ENCODE assay signal across 8 cellular contexts in genomic region chr12:53295891-53296219, GRCh38. TPM values are rescaled to one million over a fixed set of nuclear protein-coding genes. Genes with fewer than 3 reads are reported as not detected.
DNase-seq lines count a peak whose midpoint lies in the region; ATAC-seq and TF ChIP-seq lines count a peak whose summit lies in the region.

No MANE protein-coding gene starts in this region.

- peaks cover 17% of the 10 kb centered on the region for H3K27me3 Mint-ChIP-seq in HFFc6 (ENCODE audit: insufficient read depth)
- no peaks in the 10 kb centered on the region for H3K27me3 Mint-ChIP-seq in activated T-helper 2 cell treated with anti-CD3 and anti-CD28 coated beads, Interferon-gamma antibody, Interleukin-2, Interleukin-4, amounts not matched to agents 10 μg/mL and 5 μg/mL and 100 μg/mL, durations not matched to agents 14 hours and 24 hours and 36 hours (ENCODE audit: low read depth)

- peaks cover 58% of the 10 kb centered on the region for H3K36me3 Mint-ChIP-seq in HFFc6 (ENCODE audit: low read depth)
- H3K36me3 Mint-ChIP-seq in activated T-helper 2 cell treated with anti-CD3 and anti-CD28 coated beads, Interferon-gamma antibody, Interleukin-2, Interleukin-4, amounts not matched to agents 10 μg/mL and 5 μg/mL and 100 μg/mL, durations not matched to agents 14 hours and 24 hours and 36 hours (ENCODE audit: low read depth) = peaks cover 90% of the 10 kb centered on the region
- H3K36me3 Mint-ChIP-seq in stimulated activated effector memory CD8-positive, alpha-beta T cell treated with anti-CD3 and anti-CD28 coated beads, Interleukin-12 subunit alpha, Interleukin-12 subunit beta, amount 100 ng/mL, for 72 hours = peaks cover 94% of the 10 kb centered on the region

- peak overlapping the region; percentile 100 for H3K4me3 ChIP-seq in iPS-11a (ENCODE audit: low read depth, low read length)

- peak overlapping the region; percentile 98 for H3K27ac Mint-ChIP-seq in HFFc6
- peak overlapping the region; percentile 92 for H3K27ac Mint-ChIP-seq in activated T-helper 2 cell treated with anti-CD3 and anti-CD28 coated beads, Interferon-gamma antibody, Interleukin-2, Interleukin-4, amounts not matched to agents 10 μg/mL and 5 μg/mL and 100 μg/mL, durations not matched to agents 14 hours and 24 hours and 36 hours
- peak overlapping the region; percentile 97 for H3K27ac Mint-ChIP-seq in stimulated activated effector memory CD8-positive, alpha-beta T cell treated with anti-CD3 and anti-CD28 coated beads, Interleukin-12 subunit alpha, Interleukin-12 subunit beta, amount 100 ng/mL, for 72 hours

- no peaks in the 10 kb centered on the region for H3K9me3 Mint-ChIP-seq in HFFc6
- H3K9me3 Mint-ChIP-seq in activated T-helper 2 cell treated with anti-CD3 and anti-CD28 coated beads, Interferon-gamma antibody, Interleukin-2, Interleukin-4, amounts not matched to agents 10 μg/mL and 5 μg/mL and 100 μg/mL, durations not matched to agents 14 hours and 24 hours and 36 hours = no peaks in the 10 kb centered on the region
- H3K9me3 Mint-ChIP-seq in stimulated activated effector memory CD8-positive, alpha-beta T cell treated with anti-CD3 and anti-CD28 coated beads, Interleukin-12 subunit alpha, Interleukin-12 subunit beta, amount 100 ng/mL, for 72 hours = no peaks in the 10 kb centered on the region

- no peak for TF ChIP-seq CTCF in HFFc6 (IDR thresholded peaks at IDR 0.05)

- peaks cover 57% of the 10 kb centered on the region for H3K4me1 Mint-ChIP-seq in HFFc6 (ENCODE audit: low read depth)
- H3K4me1 Mint-ChIP-seq in activated T-helper 2 cell treated with anti-CD3 and anti-CD28 coated beads, Interferon-gamma antibody, Interleukin-2, Interleukin-4, amounts not matched to agents 10 μg/mL and 5 μg/mL and 100 μg/mL, durations not matched to agents 14 hours and 24 hours and 36 hours (ENCODE audit: low read depth) = peaks cover 41% of the 10 kb centered on the region
- peaks cover 53% of the 10 kb centered on the region for H3K4me1 Mint-ChIP-seq in stimulated activated effector memory CD8-positive, alpha-beta T cell treated with anti-CD3 and anti-CD28 coated beads, Interleukin-12 subunit alpha, Interleukin-12 subunit beta, amount 100 ng/mL, for 72 hours

- ATAC-seq in stimulated activated effector memory CD8-positive, alpha-beta T cell treated with anti-CD3 and anti-CD28 coated beads, Interleukin-12 subunit alpha, Interleukin-12 subunit beta, amount 100 ng/mL, for 72 hours = no peak
- no peak for ATAC-seq in HG02981 (IDR thresholded peaks at IDR 0.05; ENCODE audit: unreplicated experiment)

- DNase-seq in HFFc6 (no peak), NCI-H1436 treated with DMSO at 0.1 percent for 48 hours (lab: John Stamatoyannopoulos, UW) (no peak), cerebellar nuclear complex (lab: John Stamatoyannopoulos, UW) (no peak)
- no peak for DNase-seq in activated T-helper 2 cell treated with anti-CD3 and anti-CD28 coated beads, Interferon-gamma antibody, Interleukin-2, Interleukin-4, amounts not matched to agents 10 μg/mL and 5 μg/mL and 100 μg/mL, durations not matched to agents 14 hours and 24 hours and 36 hours (ENCODE audit: low spot score)
- no peak for DNase-seq in stimulated activated effector memory CD8-positive, alpha-beta T cell treated with anti-CD3 and anti-CD28 coated beads, Interleukin-12 subunit alpha, Interleukin-12 subunit beta, amount 100 ng/mL, for 72 hours (ENCODE audit: low spot score in 2 of 2)
- no peak for DNase-seq in activated CD8-positive, alpha-beta memory T cell treated with anti-CD3 and anti-CD28 coated beads, Interleukin-2, amount 50 U/mL, for 4 hours

- H3K4me3 Mint-ChIP-seq in HFFc6 = peak overlapping the region; percentile 91
- peak overlapping the region; percentile 98 for H3K4me3 Mint-ChIP-seq in activated T-helper 2 cell treated with anti-CD3 and anti-CD28 coated beads, Interferon-gamma antibody, Interleukin-2, Interleukin-4, amounts not matched to agents 10 μg/mL and 5 μg/mL and 100 μg/mL, durations not matched to agents 14 hours and 24 hours and 36 hours (ENCODE audit: low read depth)
- H3K4me3 Mint-ChIP-seq in stimulated activated effector memory CD8-positive, alpha-beta T cell treated with anti-CD3 and anti-CD28 coated beads, Interleukin-12 subunit alpha, Interleukin-12 subunit beta, amount 100 ng/mL, for 72 hours = peak overlapping the region; percentile 91

- intact Hi-C loops in activated T-helper 2 cell treated with anti-CD3 and anti-CD28 coated beads, Interferon-gamma antibody, Interleukin-2, Interleukin-4, amounts not matched to agents 10 μg/mL and 5 μg/mL and 100 μg/mL, durations not matched to agents 14 hours and 24 hours and 36 hours (cut with micrococcal nuclease) = loop anchor here (1.0 to 5.0 kb wide), 5 partner anchors 25 to 86 kb away; partner anchors contain the start of genes AAAS, ESPL1 and SP1

RNA-seq across cellular contexts. Expression of gene PFDN5, which starts 0.5 kb away (rescaled TPM):
- total RNA-seq in HFFc6 (2021; fragmentation: NEBNext Ultra II Directional; extraction: Animal tissue kit (Norgen Biotek cat#: 25700)) = 100 to 1,000 TPM; 502 to 568 (median 534) TPM
- 321 and 326 TPM in 2 replicates for total RNA-seq in activated T-helper 2 cell treated with anti-CD3 and anti-CD28 coated beads, Interferon-gamma antibody, Interleukin-2, Interleukin-4, amounts not matched to agents 10 μg/mL and 5 μg/mL and 100 μg/mL, durations not matched to agents 14 hours and 24 hours and 36 hours

RNA-seq across cellular contexts. Expression of gene MYG1, which starts 3.6 kb away (rescaled TPM):
- total RNA-seq in HFFc6 (2021; fragmentation: NEBNext Ultra II Directional; extraction: Animal tissue kit (Norgen Biotek cat#: 25700)) = 10 to 100 TPM; 59.8 to 76.0 (median 68.3) TPM
- total RNA-seq in activated T-helper 2 cell treated with anti-CD3 and anti-CD28 coated beads, Interferon-gamma antibody, Interleukin-2, Interleukin-4, amounts not matched to agents 10 μg/mL and 5 μg/mL and 100 μg/mL, durations not matched to agents 14 hours and 24 hours and 36 hours = 87.2 and 99.0 TPM in 2 replicates

RNA-seq across cellular contexts. Expression of gene AAAS, which starts 25.6 kb away (rescaled TPM):
- total RNA-seq in HFFc6 (2021; fragmentation: NEBNext Ultra II Directional; extraction: Animal tissue kit (Norgen Biotek cat#: 25700)) = 10 to 100 TPM; 44.0 to 63.5 (median 54.0) TPM
- 83.7 and 85.4 TPM in 2 replicates for total RNA-seq in activated T-helper 2 cell treated with anti-CD3 and anti-CD28 coated beads, Interferon-gamma antibody, Interleukin-2, Interleukin-4, amounts not matched to agents 10 μg/mL and 5 μg/mL and 100 μg/mL, durations not matched to agents 14 hours and 24 hours and 36 hours

RNA-seq across cellular contexts. Expression of gene ESPL1, which starts 27.8 kb away (rescaled TPM):
- 10 to 100 TPM in 5 of 6 experiments, 1 to 10 TPM in 1; 7.0 to 16.1 (median 14.1) TPM for total RNA-seq in HFFc6 (2021; fragmentation: NEBNext Ultra II Directional; extraction: Animal tissue kit (Norgen Biotek cat#: 25700))
- 72.6 and 75.3 TPM in 2 replicates for total RNA-seq in activated T-helper 2 cell treated with anti-CD3 and anti-CD28 coated beads, Interferon-gamma antibody, Interleukin-2, Interleukin-4, amounts not matched to agents 10 μg/mL and 5 μg/mL and 100 μg/mL, durations not matched to agents 14 hours and 24 hours and 36 hours

RNA-seq across cellular contexts. Expression of gene SP7, which starts 40.3 kb away (rescaled TPM):
- not detected for total RNA-seq in HFFc6 (2021; fragmentation: NEBNext Ultra II Directional; extraction: Animal tissue kit (Norgen Biotek cat#: 25700))
- total RNA-seq in activated T-helper 2 cell treated with anti-CD3 and anti-CD28 coated beads, Interferon-gamma antibody, Interleukin-2, Interleukin-4, amounts not matched to agents 10 μg/mL and 5 μg/mL and 100 μg/mL, durations not matched to agents 14 hours and 24 hours and 36 hours = 0.11 TPM in 1 of 2 replicates, not detected in the other
